ENCODE assay signal across 8 cellular contexts in the genomic region with DNA sequence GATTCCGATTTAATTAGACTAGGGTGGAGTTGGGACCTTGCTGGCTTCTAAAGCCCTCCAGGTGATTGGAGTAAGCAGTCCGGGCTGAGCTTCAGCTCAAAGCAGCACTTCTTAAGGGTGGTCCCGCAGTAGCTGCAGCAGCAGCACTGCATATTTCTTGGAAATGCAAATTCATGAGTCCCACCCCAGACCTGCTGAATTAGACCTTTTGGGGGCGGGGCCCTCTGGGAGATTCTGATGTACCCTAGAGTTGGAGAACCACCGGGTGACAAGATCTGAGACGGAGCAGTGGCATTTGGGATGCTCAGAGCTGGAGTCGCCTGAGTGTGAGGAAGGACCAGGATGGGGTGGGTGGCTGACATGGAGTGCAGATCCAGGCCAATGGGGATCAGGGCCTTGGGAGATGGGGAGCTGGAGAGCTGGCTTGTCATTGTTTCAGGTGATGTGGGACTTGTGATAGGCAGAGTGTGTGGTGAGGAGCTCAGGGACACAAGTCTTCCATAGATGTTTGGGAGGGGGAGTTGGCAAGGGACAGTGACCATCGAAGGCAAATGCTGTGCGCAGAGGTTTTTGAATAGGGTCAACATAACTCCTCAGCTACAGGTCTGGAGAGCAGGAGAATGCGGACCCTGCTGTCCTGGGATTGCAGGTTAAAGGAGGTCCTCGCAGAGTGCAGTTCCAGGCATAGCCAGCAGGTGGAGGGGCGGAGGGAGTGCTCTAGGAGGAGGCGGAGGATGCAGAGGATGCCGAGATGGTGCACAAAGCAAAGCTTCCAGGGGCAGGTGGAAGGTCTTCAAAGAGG.
DNase-seq lines count a peak whose midpoint lies in the region.

No MANE protein-coding gene starts in this region.

- peak; percentile 17 for DNase-seq in GM04504 (ENCODE audit: low read depth)
- DNase-seq in H7: peak; percentile 93
- peak; percentile 16 for DNase-seq in NCI-H1092 (lab: John Stamatoyannopoulos, UW)
- peak; percentile 20 for DNase-seq in activated CD4-positive, alpha-beta T cell treated with anti-CD3 and anti-CD28 coated beads for 1 hour
- DNase-seq in dermis microvascular lymphatic vessel endothelial cell (ENCODE audit: low read depth in 2 of 2): peak; percentile 11 to 54
- peak; percentile 53 for DNase-seq in medulla oblongata (ENCODE audit: extremely low spot score)
- peak; percentile 18 to 28 for DNase-seq in stimulated activated CD8-positive, alpha-beta memory T cell treated with anti-CD3 and anti-CD28 coated beads, Interleukin-7, amount 100 ng/mL, for 48 hours (ENCODE audit: extremely low read depth in 1 of 2, low read depth in 1 of 2)
- no peak for DNase-seq in NCI-H128 (lab: John Stamatoyannopoulos, UW; ENCODE audit: unreplicated experiment)

- H3K36me3 ChIP-seq in H7 (replicated peaks; ENCODE audit: control insufficient read depth, insufficient read depth, low read length): no peaks in the 10 kb centered on the region

- H3K27me3 ChIP-seq in H7 (ENCODE audit: control insufficient read depth, insufficient read depth, low read length): no peaks in the 10 kb centered on the region

- H3K4me3 ChIP-seq in H7 (ENCODE audit: insufficient read depth, low read depth, low read length): no peak overlapping the region
